19 cellular contexts compared by ENCODE assay signal in the genomic region with DNA sequence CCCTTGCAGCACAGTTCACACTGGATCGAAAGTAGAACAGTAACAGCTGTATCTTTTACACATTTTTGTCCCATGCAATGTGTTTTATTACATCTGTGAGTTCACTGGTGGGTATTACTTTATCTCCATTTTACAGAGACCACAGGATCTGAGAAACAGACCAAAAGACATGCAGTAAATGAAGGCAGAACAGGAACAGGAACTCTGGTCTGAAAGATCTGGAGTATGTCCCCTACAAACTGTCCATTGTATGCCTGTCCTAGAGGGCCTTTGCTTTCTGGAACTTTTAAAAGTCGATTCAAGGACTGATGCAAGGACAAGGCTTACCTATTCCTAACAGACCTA. TPM values are rescaled to one million over a fixed set of nuclear protein-coding genes. Genes with fewer than 3 reads are reported as not detected.
DNase-seq lines count a peak whose midpoint lies in the region; ATAC-seq and TF ChIP-seq lines count a peak whose summit lies in the region.
"Had no signal": no experiment of that assay in that cellular context is flagged by ENCODE, and none has a peak within 500 bp of the region (broad histone marks: within the 10 kb centered on the region; RNA-seq: fewer than 3 reads in every experiment).

No MANE protein-coding gene starts in this region.

- H3K4me3 ChIP-seq in colonic mucosa (no peak overlapping the region), prostate gland (no peak overlapping the region)

- TF ChIP-seq CTCF in colonic mucosa (IDR thresholded peaks at IDR 0.05) (no peak), prostate gland (IDR thresholded peaks at IDR 0.05) (no peak)

- DNase-seq in MV-4-11 (lab: John Stamatoyannopoulos, UW) (peak; percentile 17), colonic mucosa (peak; percentile 4), prostate gland (ENCODE audit: low spot score) (no peak), NCI-H146 treated with DMSO at 0.1 percent for 48 hours (lab: John Stamatoyannopoulos, UW; ENCODE audit: unreplicated experiment) (no peak)
- DNase-seq: activated CD4-positive, alpha-beta memory T cell treated with anti-CD3 and anti-CD28 coated beads for 36 hours; activated naive CD4-positive, alpha-beta T cell treated with anti-CD3 and anti-CD28 coated beads for 36 hours; AML-193; aorta; Calu3; cerebellar nuclear complex; effector memory CD8-positive, alpha-beta T cell; HCEC 1CT; KBM-7; NCI-H1092 treated with DMSO at 0.1 percent for 48 hours; NCI-H524; stimulated activated CD8-positive, alpha-beta memory T cell treated with anti-CD3 and anti-CD28 coated beads, Interleukin-4, amount 100 ng/mL, for 48 hours; substantia nigra had no signal

- ATAC-seq in HG03520 (IDR thresholded peaks at IDR 0.05; ENCODE audit: unreplicated experiment): no peak
- ATAC-seq: effector memory CD8-positive, alpha-beta T cell; naive thymus-derived CD4-positive, alpha-beta T cell had no signal

- WGBS in prostate gland: 28% methylated on average over 2 of the region's 2 CpGs

- no peak overlapping the region for H3K27ac ChIP-seq in colonic mucosa
- peak overlapping the region; percentile 69 to 77 for H3K27ac ChIP-seq in prostate gland

- H3K27me3 ChIP-seq in colonic mucosa: no peaks in the 10 kb centered on the region
- no peaks in the 10 kb centered on the region for H3K27me3 ChIP-seq in prostate gland (replicated peaks; ENCODE audit: insufficient read depth)

- H3K36me3 ChIP-seq in colonic mucosa: no peaks in the 10 kb centered on the region
- H3K36me3 ChIP-seq in prostate gland: peaks cover 0 to 7% of the 10 kb centered on the region in 2 donors

- no peak overlapping the region for H3K9ac ChIP-seq in colonic mucosa (ENCODE audit: low read depth in 2 of 2, low read length in 2 of 2)

- H3K4me1 ChIP-seq in colonic mucosa (peaks cover 5% of the 10 kb centered on the region), prostate gland (replicated peaks) (peaks cover 31% of the 10 kb centered on the region)

- intact Hi-C loops in colonic mucosa (cut with DNase I): no loop called here
- intact Hi-C loops in prostate gland (cut with DNase I): no loop called here

- TF ChIP-seq POLR2A in prostate gland (IDR thresholded peaks at IDR 0.05): no peak

- H3K9me3 ChIP-seq in colonic mucosa: no peaks in the 10 kb centered on the region
- no peaks in the 10 kb centered on the region for H3K9me3 ChIP-seq in prostate gland

RNA-seq across cellular contexts. Expression of a gene that starts 5.5 kb away (rescaled TPM):
- total RNA-seq in colonic mucosa: 10 to 100 TPM; 14.5 to 25.4 TPM
- total RNA-seq in prostate gland: 10 to 100 TPM; 12.1 to 14.8 TPM

RNA-seq across cellular contexts. Expression of a gene that starts 5.7 kb away (rescaled TPM):
- 10 to 100 TPM; 25.4 to 31.1 TPM for total RNA-seq in colonic mucosa
- total RNA-seq in prostate gland: 10 to 100 TPM; 56.8 to 80.5 TPM

RNA-seq across cellular contexts. Expression of a gene that starts 59.3 kb away (rescaled TPM):
- total RNA-seq in colonic mucosa (10 to 100 TPM; 14.7 to 23.3 TPM), prostate gland (10 to 100 TPM; 41.1 to 53.2 TPM)

RNA-seq across cellular contexts. Expression of a gene that starts 59.5 kb away (rescaled TPM):
- total RNA-seq in colonic mucosa: 10 to 100 TPM; 12.4 to 16.4 TPM
- total RNA-seq in prostate gland: 10 to 100 TPM; 15.0 to 15.1 TPM

Comparison
In these comparisons a context has a peak if more than half of its experiments do, and no peak if none do; other contexts are left out.
1. DNase-seq: peak in MV-4-11 (single experiment) and colonic mucosa (single experiment); none in prostate gland (single experiment) and NCI-H146 treated with DMSO at 0.1 percent for 48 hours (single experiment).